8 cellular contexts compared by ENCODE assay signal in the genomic region with DNA sequence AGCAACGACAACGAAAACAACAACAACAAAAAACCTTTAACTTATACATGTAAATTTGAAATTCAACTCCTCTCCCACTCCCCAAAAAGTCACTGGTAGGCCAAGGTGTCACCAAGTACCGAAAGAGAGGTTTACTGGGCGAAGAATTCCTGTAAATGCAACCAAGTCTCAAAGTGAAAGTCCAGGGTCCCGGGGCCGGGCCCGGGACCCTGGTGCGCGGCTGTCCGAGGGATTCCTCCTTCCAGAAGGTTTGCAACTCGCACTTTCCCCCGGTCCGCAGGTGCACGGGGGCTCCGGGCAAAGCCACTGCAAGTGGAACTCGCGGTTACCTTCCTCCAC. TPM values are rescaled to one million over a fixed set of nuclear protein-coding genes. Genes with fewer than 3 reads are reported as not detected.
DNase-seq lines count a peak whose midpoint lies in the region; ATAC-seq, FAIRE-seq and TF ChIP-seq lines count a peak whose summit lies in the region.

No MANE protein-coding gene starts in this region.

- H3K79me2 ChIP-seq in PC-9 (ENCODE audit: low read depth) (peaks cover 73% of the 10 kb centered on the region), endothelial cell of umbilical vein (ENCODE audit: control insufficient read depth, insufficient read depth, low read length) (peaks cover 57% of the 10 kb centered on the region)

- H3K27me3 Mint-ChIP-seq in Calu3 (ENCODE audit: unreplicated experiment) = no peaks in the 10 kb centered on the region

- FAIRE-seq in endothelial cell of umbilical vein (lab: Jason Lieb, UNC) = no peak

- H3K4me1 ChIP-seq in PC-9 (replicated peaks; ENCODE audit: insufficient read depth) = peaks cover 53% of the 10 kb centered on the region
- peaks cover 32% of the 10 kb centered on the region for H3K4me1 ChIP-seq in endothelial cell of umbilical vein (ENCODE audit: control insufficient read depth, extremely low read depth, insufficient read depth, low read length)
- peaks cover 10% of the 10 kb centered on the region for H3K4me1 ChIP-seq in ovary (ENCODE audit: insufficient read depth)

- BruUV-seq in Calu3 (replicated peaks; lab: Mats Ljungman, UMichigan) = no TSS peak
- no TSS peak for BruUV-seq in PC-9 (replicated peaks; lab: Mats Ljungman, UMichigan)
- BruUV-seq in endothelial cell of umbilical vein (replicated peaks; lab: Mats Ljungman, UMichigan) = no TSS peak

- POLR2A ChIA-PET in PC-9 (lab: Charles Lee; ENCODE audit: unreplicated experiment) = interaction anchor here (0.6 kb wide), 1 partner anchor 16 kb away, joined by 3 read pairs; no protein-coding TSS in a partner anchor
- POLR2A ChIA-PET in endothelial cell of umbilical vein (lab: Charles Lee) = interaction anchor here (0.9 kb wide), 1 partner anchor 67 kb away, joined by 3 read pairs; no protein-coding TSS in a partner anchor

- H3K4me3 Mint-ChIP-seq in Calu3 (ENCODE audit: low read depth, unreplicated experiment) = peak overlapping the region; percentile 69

- dilution Hi-C loops in endothelial cell of umbilical vein (cut with MboI; ENCODE audit: extremely low pct_ligation_motif_present, low sequenced_read_pairs) = no loop called here

- TF ChIP-seq EP300 in ovary (IDR thresholded peaks at IDR 0.05) = no peak

- H3K9ac ChIP-seq in endothelial cell of umbilical vein (replicated peaks; ENCODE audit: extremely low read depth, insufficient read depth, low read length) = peak overlapping the region; percentile 91

- peaks cover 8% of the 10 kb centered on the region for H3K4me1 Mint-ChIP-seq in Calu3 (ENCODE audit: low read depth, unreplicated experiment)

- TF ChIP-seq CTCF in Calu3 (IDR thresholded peaks at IDR 0.05; ENCODE audit: unreplicated experiment) (no peak), PC-9 (conservative IDR thresholded peaks at IDR 0.05) (no peak), endothelial cell of umbilical vein (IDR thresholded peaks at IDR 0.05; ENCODE audit: extremely low read depth in 1 of 2, insufficient read depth in 1 of 2, low read depth in 1 of 2, low read length in 2 of 2) (no peak), ovary (IDR thresholded peaks at IDR 0.05) (no peak)

- peaks cover 35% of the 10 kb centered on the region for H3F3A ChIP-seq in PC-9 (ENCODE audit: insufficient read depth, low read depth)

- DNase-seq in Calu3 (no peak), PC-9 (no peak), endothelial cell of umbilical vein (ENCODE audit: low read depth, low spot score) (no peak), ovary (no peak), GM19240 (ENCODE audit: insufficient read length, low spot score) (no peak), occipital lobe (lab: John Stamatoyannopoulos, UW) (no peak)

- H3K4me2 ChIP-seq in PC-9 = peak overlapping the region; percentile 86
- H3K4me2 ChIP-seq in endothelial cell of umbilical vein (ENCODE audit: insufficient read depth, low read length) = peak overlapping the region; percentile 88

- CTCF ChIA-PET in Calu3 (lab: Charles Lee) = interaction anchor here (0.7 kb wide), 1 partner anchor 606 kb away, joined by 3 read pairs; no protein-coding TSS in a partner anchor
- CTCF ChIA-PET in PC-9 (lab: Charles Lee) = interaction anchor here (0.7 kb wide), 1 partner anchor 75 kb away, joined by 3 read pairs; no protein-coding TSS in a partner anchor
- CTCF ChIA-PET in endothelial cell of umbilical vein (lab: Charles Lee) = interaction anchor here (1.0 to 1.7 kb wide), 3 partner anchors 10 to 91 kb away, joined by 4 to 5 read pairs (median 4); no protein-coding TSS in a partner anchor

- H3K9me2 ChIP-seq in PC-9 (ENCODE audit: insufficient read depth) = no peaks in the 10 kb centered on the region

- peak overlapping the region; percentile 98 for H3K4me3 ChIP-seq in PC-9
- peak overlapping the region; percentile 84 to 98 (median 98) for H3K4me3 ChIP-seq in endothelial cell of umbilical vein (replicated peaks in 1 of 3; ENCODE audit: insufficient read depth in 1 of 3, low read depth in 1 of 3, low read length in 3 of 3)
- H3K4me3 ChIP-seq in ovary = peak overlapping the region; percentile 99

- H4K20me1 ChIP-seq in PC-9 (ENCODE audit: insufficient read depth) = peaks cover 49% of the 10 kb centered on the region
- H4K20me1 ChIP-seq in endothelial cell of umbilical vein (replicated peaks; ENCODE audit: control insufficient read depth, extremely low read depth, insufficient read depth, low read length) = no peaks in the 10 kb centered on the region

- H3K27ac ChIP-seq in PC-9 (peak overlapping the region; percentile 73), endothelial cell of umbilical vein (ENCODE audit: insufficient read depth, low read depth, low read length) (peak overlapping the region; percentile 71), ovary (peak overlapping the region; percentile 86 to 93)

- H3K9me3 ChIP-seq in PC-9 (ENCODE audit: insufficient read depth, low read depth) (no peaks in the 10 kb centered on the region), endothelial cell of umbilical vein (replicated peaks; ENCODE audit: control insufficient read depth, insufficient read depth, low read length) (no peaks in the 10 kb centered on the region), ovary (no peaks in the 10 kb centered on the region)

- intact Hi-C loops in Calu3 (cut with micrococcal nuclease; ENCODE audit: unreplicated experiment) = no loop called here
- intact Hi-C loops in PC-9 (cut with micrococcal nuclease; ENCODE audit: unreplicated experiment) = no loop called here
- intact Hi-C loops in endothelial cell of umbilical vein (cut with micrococcal nuclease) = loop anchor here (1.0 to 5.0 kb wide), 4 partner anchors 67 to 131 kb away; no protein-coding TSS in a partner anchor
- intact Hi-C loops in ovary (cut with DNase I) = loop anchor here (5.0 to 10.0 kb wide), 7 partner anchors 69 to 1511 kb away; partner anchors contain the start of gene PCCA (in 1 of the 4)

- TF ChIP-seq POLR2A in endothelial cell of umbilical vein (IDR thresholded peaks at IDR 0.05; ENCODE audit: low read depth, low read length) (no peak), ovary (IDR thresholded peaks at IDR 0.05) (no peak)

- peaks cover 31% of the 10 kb centered on the region for H3K36me3 Mint-ChIP-seq in Calu3 (ENCODE audit: insufficient read depth, unreplicated experiment)

- WGBS in ovary, 3 donors = 0 to 1% (median 1%) methylated on average over 17 of the region's 17 CpGs

- no peak overlapping the region for H2AFZ ChIP-seq in PC-9
- no peak overlapping the region for H2AFZ ChIP-seq in endothelial cell of umbilical vein (ENCODE audit: low read depth, low read length)

- peak overlapping the region; percentile 56 for H3K27ac Mint-ChIP-seq in Calu3 (ENCODE audit: unreplicated experiment)

- no peaks in the 10 kb centered on the region for H3K9me3 Mint-ChIP-seq in Calu3 (ENCODE audit: low read depth, unreplicated experiment)

- ATAC-seq in HG03196 (IDR thresholded peaks at IDR 0.05; ENCODE audit: unreplicated experiment) (no peak), GM18517 (IDR thresholded peaks at IDR 0.05; ENCODE audit: unreplicated experiment) (no peak)

- H3K36me3 ChIP-seq in PC-9 (ENCODE audit: low read depth) (0 out of 2 replicates have a peak, but pooled peaks cover 3% of the 10 kb centered on the region), endothelial cell of umbilical vein (ENCODE audit: control insufficient read depth in 2 of 2, extremely low read depth in 1 of 2, insufficient read depth in 2 of 2, low read length in 2 of 2) (no peaks in the 10 kb centered on the region), ovary (no peaks in the 10 kb centered on the region)

- H3K27me3 ChIP-seq in PC-9 (ENCODE audit: insufficient read depth, low read depth) = no peaks in the 10 kb centered on the region
- no peaks in the 10 kb centered on the region for H3K27me3 ChIP-seq in endothelial cell of umbilical vein (ENCODE audit: control insufficient read depth in 2 of 2, insufficient read depth in 2 of 2, low read length in 2 of 2)
- no peaks in the 10 kb centered on the region for H3K27me3 ChIP-seq in ovary

- H3K9me1 ChIP-seq in endothelial cell of umbilical vein (replicated peaks; ENCODE audit: control insufficient read depth, extremely low read depth, insufficient read depth, low read length) = no peaks in the 10 kb centered on the region

TF ChIP-seq in endothelial cell of umbilical vein, 7 proteins besides CTCF, POLR2A, EP300 and RAD21:
- no peak for TF ChIP-seq JUN (IDR thresholded peaks at IDR 0.05; ENCODE audit: borderline replicate concordance, insufficient read depth, insufficient read length, low read depth)

RNA-seq across cellular contexts. Expression of gene STK24, which starts 1.1 kb away (rescaled TPM):
- total RNA-seq in Calu3 (2022) (51.2 and 55.3 TPM in 2 replicates), PC-9 (2021) (134 and 139 TPM in 2 replicates), endothelial cell of umbilical vein (99.4 and 100 TPM in 2 replicates), ovary (10 to 100 TPM; 34.0 to 73.1 (median 60.6) TPM), occipital lobe (32.8 TPM)
- polyA plus RNA-seq in endothelial cell of umbilical vein (34.0 and 43.3 TPM in 2 replicates), ovary (100 to 1,000 TPM in 1 of 2 donors, 10 to 100 TPM in 1; 46.4 to 153 TPM)
- polyA plus RNA-seq in endothelial cell of umbilical vein (2011; cell fraction: cytosol; rRNA removed) = 49.0 and 53.9 TPM in 2 replicates
- 68.3 and 79.6 TPM in 2 replicates for polyA plus RNA-seq in endothelial cell of umbilical vein (2011; cell fraction: nucleus; rRNA removed)
- polyA plus RNA-seq in endothelial cell of umbilical vein (2012) = 82.8 and 89.3 TPM in 2 replicates
- polyA minus RNA-seq in endothelial cell of umbilical vein = 31.4 and 32.5 TPM in 2 replicates
- polyA minus RNA-seq in endothelial cell of umbilical vein (2011; cell fraction: cytosol; rRNA and poly(A)+ RNA removed) = 23.5 TPM
- 48.1 and 61.2 TPM in 2 replicates for polyA minus RNA-seq in endothelial cell of umbilical vein (2011; cell fraction: nucleus; rRNA and poly(A)+ RNA removed)

Comparison
In these comparisons a context has a peak if more than half of its experiments do, and no peak if none do; other contexts are left out.
1. intact Hi-C loops: an anchor here in endothelial cell of umbilical vein (1.0 to 5.0 kb wide) and ovary (5.0 to 10.0 kb wide); none called in Calu3 and PC-9.